8 cellular contexts compared by ENCODE assay signal in the genomic region with DNA sequence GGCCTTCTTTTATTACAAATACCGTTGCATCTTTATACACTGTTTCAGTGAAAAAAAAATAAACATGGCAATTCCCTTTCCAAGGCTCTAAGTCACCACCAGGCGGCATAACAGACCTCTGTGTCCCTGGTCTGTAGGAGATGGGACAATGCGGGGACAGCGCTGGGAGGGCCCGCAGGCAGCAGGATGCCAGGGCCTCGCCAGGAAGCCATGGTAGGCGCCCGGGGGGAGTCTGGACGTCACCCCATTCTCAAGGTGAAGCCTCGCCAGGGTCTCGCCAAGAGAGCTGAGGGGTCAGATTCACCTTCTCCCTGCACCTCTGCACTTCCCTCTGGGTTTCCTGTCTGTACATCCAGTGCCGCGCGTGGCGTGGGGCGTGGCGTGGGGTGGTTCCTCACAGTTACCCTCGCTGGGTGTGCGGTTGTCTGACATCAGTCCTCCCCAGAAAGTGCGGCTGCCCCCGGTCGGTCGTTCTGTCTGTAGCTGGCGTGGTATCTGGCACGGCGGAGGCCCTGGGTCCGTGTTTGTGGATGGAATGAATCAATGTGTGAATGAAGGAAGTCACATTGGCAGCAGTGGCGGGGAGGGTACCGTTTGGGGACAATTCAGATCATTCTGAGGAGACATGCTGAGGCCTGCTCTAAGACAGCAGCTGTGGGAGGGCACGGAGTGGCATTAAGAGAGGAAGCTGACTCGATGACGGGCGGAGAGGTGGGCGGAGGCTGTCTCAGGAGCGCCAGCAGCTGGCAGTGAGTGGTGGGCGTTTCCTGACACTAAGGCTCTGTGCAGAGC. TPM values are rescaled to one million over a fixed set of nuclear protein-coding genes. Genes with fewer than 3 reads are reported as not detected.
DNase-seq lines count a peak whose midpoint lies in the region; ATAC-seq and TF ChIP-seq lines count a peak whose summit lies in the region.

No MANE protein-coding gene starts in this region.

- H3K27me3 ChIP-seq in HL-60 (ENCODE audit: insufficient read depth, poor library complexity, severe bottlenecking): no peaks in the 10 kb centered on the region

- H3K27ac ChIP-seq in HL-60 (replicated peaks): peak overlapping the region; percentile 39

- ATAC-seq in naive thymus-derived CD8-positive, alpha-beta T cell: peak; percentile 75

- H3K36me3 Mint-ChIP-seq in naive thymus-derived CD8-positive, alpha-beta T cell: no peaks in the 10 kb centered on the region

- H3K4me3 ChIP-seq in HL-60 (replicated peaks; ENCODE audit: insufficient read depth, low read length): peak overlapping the region; percentile 51

- H3K27ac Mint-ChIP-seq in naive thymus-derived CD8-positive, alpha-beta T cell: peak overlapping the region; percentile 98 to 100 (median 100)

- TF ChIP-seq CTCF in HL-60 (IDR thresholded peaks at IDR 0.05; ENCODE audit: insufficient read depth, low read length): peak; percentile 78

- H3K27me3 Mint-ChIP-seq in naive thymus-derived CD8-positive, alpha-beta T cell: peaks cover 0 to 4% (median 0%) of the 10 kb centered on the region in 5 donors

- no peak for TF ChIP-seq POLR2A in erythroblast (IDR thresholded peaks at IDR 0.05; ENCODE audit: low read length)

- DNase-seq in GDM1 (lab: John Stamatoyannopoulos, UW) (peak; percentile 78), HL-60 (ENCODE audit: low read depth in 1 of 2, low spot score in 1 of 2) (peak in 1 of 2 experiments; percentile 80), NOMO-1 treated with dmso at 0.1 percent for 144 hours (lab: John Stamatoyannopoulos, UW; ENCODE audit: unreplicated experiment) (peak; percentile 62), erythroblast (lab: John Stamatoyannopoulos, UW) (peak; percentile 78 to 85), NCI-H1048 (lab: John Stamatoyannopoulos, UW) (no peak)
- DNase-seq in activated CD8-positive, alpha-beta memory T cell treated with anti-CD3 and anti-CD28 coated beads, Interleukin-2, amount 50 U/mL, for 4 hours: peak; percentile 94
- peak; percentile 79 to 98 (median 94) for DNase-seq in naive thymus-derived CD8-positive, alpha-beta T cell
- peak; percentile 89 to 95 (median 91) for DNase-seq in stimulated activated naive CD4-positive, alpha-beta T cell (lab: John Stamatoyannopoulos, UW)

- no peaks in the 10 kb centered on the region for H3K9me3 Mint-ChIP-seq in naive thymus-derived CD8-positive, alpha-beta T cell

- H3K4me1 Mint-ChIP-seq in naive thymus-derived CD8-positive, alpha-beta T cell: peaks cover 28 to 79% (median 53%) of the 10 kb centered on the region in 4 donors

- POLR2A ChIA-PET in naive thymus-derived CD8-positive, alpha-beta T cell (lab: Charles Lee): interaction anchor here (0.6 to 10.9 kb wide), 11 partner anchors 9 to 239 kb away, joined by 3 to 338 read pairs (median 7); no protein-coding TSS in a partner anchor

- peak overlapping the region; percentile 84 to 95 (median 91) for H3K4me3 Mint-ChIP-seq in naive thymus-derived CD8-positive, alpha-beta T cell

RNA-seq across cellular contexts. Expression of a gene that starts 45.9 kb away (rescaled TPM):
- total RNA-seq in naive thymus-derived CD8-positive, alpha-beta T cell: 100 to 1,000 TPM; 102 to 103 TPM
- polyA plus RNA-seq in naive thymus-derived CD8-positive, alpha-beta T cell: 10 to 100 TPM; 72.9 to 91.8 (median 81.6) TPM
